Comparison of ENCODE assay signal across 28 cellular contexts in genomic region chr15:43299411-43299810, GRCh38. TPM values are rescaled to one million over a fixed set of nuclear protein-coding genes. Genes with fewer than 3 reads are reported as not detected.
"Had no signal": no experiment of that assay in that cellular context is flagged by ENCODE, and none has a peak within 500 bp of the region (broad histone marks: within the 10 kb centered on the region; RNA-seq: fewer than 3 reads in every experiment).

No MANE protein-coding gene starts in this region.

- H3K27ac Mint-ChIP-seq: dendritic cell treated with granulocyte-macrophage colony-stimulating factor and Interleukin-4, amounts not matched to agents 40 ng/mL and 50 ng/mL, for 4 days; endodermal cell; memory B cell; natural killer cell; stimulated activated memory B cell treated with anti-CD40 and anti-IgM and Interleukin-4, amounts not matched to agents 10 μg/mL and 1 μg/mL and 100 μg/mL, for 72 hours; stimulated activated naive CD8-positive, alpha-beta T cell treated with anti-CD3 and anti-CD28 coated beads, Interleukin-15, Interleukin-2, amounts not matched to agents 100 ng/mL and 50 ng/mL, for 24 hours had no signal

- H3K9me3 Mint-ChIP-seq: dendritic cell treated with granulocyte-macrophage colony-stimulating factor and Interleukin-4, amounts not matched to agents 40 ng/mL and 50 ng/mL, for 4 days; endodermal cell; memory B cell; natural killer cell; stimulated activated memory B cell treated with anti-CD40 and anti-IgM and Interleukin-4, amounts not matched to agents 10 μg/mL and 1 μg/mL and 100 μg/mL, for 72 hours; stimulated activated naive CD8-positive, alpha-beta T cell treated with anti-CD3 and anti-CD28 coated beads, Interleukin-15, Interleukin-2, amounts not matched to agents 100 ng/mL and 50 ng/mL, for 24 hours had no signal

- H3K36me3 Mint-ChIP-seq: memory B cell; natural killer cell; stimulated activated memory B cell treated with anti-CD40 and anti-IgM and Interleukin-4, amounts not matched to agents 10 μg/mL and 1 μg/mL and 100 μg/mL, for 72 hours had no signal

- DNase-seq: colonic mucosa; effector CD8-positive, alpha-beta T cell; endodermal cell; foreskin fibroblast; gastrocnemius medialis; head of caudate nucleus; natural killer cell; psoas muscle; right cardiac atrium; sigmoid colon; spleen; stimulated activated CD4-positive, alpha-beta T cell treated with anti-CD3 and anti-CD28 coated beads, Interleukin-4, amount 100 ng/mL, for 4 hours; upper lobe of left lung had no signal

- ATAC-seq: esophagus mucosa; gastrocnemius medialis; left lobe of liver; natural killer cell; psoas muscle; right cardiac atrium; stimulated activated memory B cell treated with anti-CD40 and anti-IgM and Interleukin-4, amounts not matched to agents 10 μg/mL and 1 μg/mL and 100 μg/mL, for 72 hours had no signal

RNA-seq across cellular contexts. Expression of gene TGM7, which starts 2.6 kb away (rescaled TPM):
- total RNA-seq: colonic mucosa, endodermal cell, glomerular endothelial cell, left lobe of liver, liver, lung, mononuclear cell, natural killer cell, osteoblast, renal cortical epithelial cell, right cardiac atrium, sigmoid colon, skeletal muscle tissue, spleen, thoracic aorta, tibial nerve, upper lobe of left lung had no signal

RNA-seq across cellular contexts. Expression of gene TGM5, which starts 32.7 kb away (rescaled TPM):
- total RNA-seq: colonic mucosa, endodermal cell, glomerular endothelial cell, left lobe of liver, liver, mononuclear cell, natural killer cell, osteoblast, right cardiac atrium, skeletal muscle tissue, spleen, thoracic aorta, tibial nerve had no signal
